In the genomic region with DNA sequence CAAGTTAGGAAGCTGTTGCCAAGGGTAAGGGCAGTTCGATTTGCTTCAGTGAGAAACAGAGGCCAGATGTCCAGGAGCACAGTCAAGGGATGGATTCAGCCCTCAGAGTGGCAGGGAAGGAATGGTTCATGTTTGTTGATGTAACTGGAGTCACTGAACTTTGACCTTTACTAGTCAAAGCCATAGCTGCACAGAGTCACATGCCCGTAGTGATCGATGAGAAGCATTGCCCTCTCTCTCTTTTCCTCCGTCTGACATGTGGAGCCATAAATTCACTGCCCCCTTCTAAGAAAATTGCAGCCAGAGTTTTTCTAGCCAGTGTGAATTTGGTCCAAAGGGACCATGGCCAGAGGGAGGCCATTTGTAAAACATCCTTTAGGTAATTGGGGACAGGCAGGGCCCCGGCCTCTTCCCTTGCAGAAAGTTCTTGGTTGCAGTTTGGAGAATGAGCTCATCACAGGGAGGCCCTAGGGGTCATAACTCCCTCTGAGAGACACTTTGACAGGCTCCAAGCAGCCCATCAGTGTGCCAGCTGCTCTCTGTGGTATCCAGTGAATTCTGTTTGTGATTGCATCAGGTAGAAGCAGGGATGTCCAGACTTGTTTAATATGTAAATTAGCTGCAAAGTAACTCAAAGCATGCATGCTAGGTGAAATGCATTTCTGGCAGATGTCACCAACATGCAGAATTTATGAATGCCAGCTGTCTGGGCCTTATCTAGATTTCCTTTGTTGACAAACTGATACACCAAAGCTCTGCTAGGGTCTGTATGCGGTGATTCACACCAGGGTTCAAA, we compare ENCODE assay signal across 15 cellular contexts.
DNase-seq lines count a peak whose midpoint lies in the region; FAIRE-seq and TF ChIP-seq lines count a peak whose summit lies in the region.
"Had no signal": no experiment of that assay in that cellular context is flagged by ENCODE, and none has a peak within 500 bp of the region (broad histone marks: within the 10 kb centered on the region; RNA-seq: fewer than 3 reads in every experiment).

No MANE protein-coding gene starts in this region.

- H3K9ac ChIP-seq in smooth muscle cell (ENCODE audit: low read depth) = no peak overlapping the region
- no peak overlapping the region for H3K9ac ChIP-seq in kidney (ENCODE audit: low read length in 2 of 2)
- H3K9ac ChIP-seq: BLaER1 treated with 17β-estradiol and CSF1 and Interleukin-3, amounts not matched to agents 10 nM and 100 nM had no signal

- H3K36me3 ChIP-seq in smooth muscle cell (ENCODE audit: low read depth) = no peaks in the 10 kb centered on the region
- H3K36me3 ChIP-seq in Peyer's patch = no peaks in the 10 kb centered on the region
- H3K36me3 ChIP-seq in kidney (ENCODE audit: control insufficient read depth in 1 of 2, insufficient read depth in 2 of 2, low read length in 2 of 2) = no peaks in the 10 kb centered on the region
- H3K36me3 ChIP-seq: BLaER1 treated with 17β-estradiol and CSF1 and Interleukin-3, amounts not matched to agents 10 nM and 100 nM had no signal

- H3K27me3 Mint-ChIP-seq in glutamatergic neuron (ENCODE audit: unreplicated experiment) = peaks cover 3% of the 10 kb centered on the region
- H3K27me3 Mint-ChIP-seq: central memory CD8-positive, alpha-beta T cell; effector memory CD8-positive, alpha-beta T cell had no signal

- no peaks in the 10 kb centered on the region for H3K79me2 ChIP-seq in smooth muscle cell (ENCODE audit: low read depth)

- H3K9me3 Mint-ChIP-seq in glutamatergic neuron (ENCODE audit: unreplicated experiment) = peaks cover 7% of the 10 kb centered on the region
- H3K9me3 Mint-ChIP-seq: activated T-cell treated with anti-CD3 and anti-CD28 coated beads, Interleukin-2, amount 50 U/mL, for 4 hours had no signal

- peak overlapping the region; percentile 56 for H3K4me3 Mint-ChIP-seq in glutamatergic neuron (ENCODE audit: unreplicated experiment)
- H3K4me3 Mint-ChIP-seq: activated T-cell treated with anti-CD3 and anti-CD28 coated beads, Interleukin-2, amount 50 U/mL, for 4 hours; central memory CD8-positive, alpha-beta T cell; effector memory CD8-positive, alpha-beta T cell; natural killer cell had no signal

- H4K20me1 ChIP-seq in smooth muscle cell (ENCODE audit: low read depth) = no peaks in the 10 kb centered on the region
- H4K20me1 ChIP-seq: BLaER1 treated with 17β-estradiol and CSF1 and Interleukin-3, amounts not matched to agents 10 nM and 100 nM had no signal

- WGBS in smooth muscle cell (ENCODE audit: low lambda C conversion rate) = 66% methylated on average over 6 of the region's 6 CpGs

- intact Hi-C loops in kidney (cut with DNase I) = no loop called here

- H3K4me1 Mint-ChIP-seq in glutamatergic neuron (ENCODE audit: low read depth, unreplicated experiment) = peaks cover 32% of the 10 kb centered on the region
- H3K4me1 Mint-ChIP-seq: central memory CD8-positive, alpha-beta T cell; natural killer cell had no signal

- peak overlapping the region; percentile 92 for H3K27ac Mint-ChIP-seq in glutamatergic neuron (ENCODE audit: unreplicated experiment)
- H3K27ac Mint-ChIP-seq: effector memory CD8-positive, alpha-beta T cell; natural killer cell had no signal

- peaks cover 5% of the 10 kb centered on the region for H3K36me3 Mint-ChIP-seq in glutamatergic neuron (ENCODE audit: unreplicated experiment)
- H3K36me3 Mint-ChIP-seq: natural killer cell had no signal

- no peak for TF ChIP-seq POLR2A in Peyer's patch (IDR thresholded peaks at IDR 0.05)

- H3F3A ChIP-seq in smooth muscle cell (ENCODE audit: low read depth) = peaks cover under 1% of the 10 kb centered on the region

- TF ChIP-seq CTCF in glutamatergic neuron (IDR thresholded peaks at IDR 0.05; ENCODE audit: partially characterized antibody, unreplicated experiment) (no peak), smooth muscle cell (IDR thresholded peaks at IDR 0.05; ENCODE audit: borderline replicate concordance, insufficient read depth, poor library complexity, severe bottlenecking) (no peak), Peyer's patch (IDR thresholded peaks at IDR 0.05) (no peak), kidney (IDR thresholded peaks at IDR 0.05; ENCODE audit: borderline replicate concordance, extremely low read depth, insufficient read depth) (no peak)

- H3K4me3 ChIP-seq in smooth muscle cell (no peak overlapping the region), Peyer's patch (no peak overlapping the region), kidney (ENCODE audit: low read length in 2 of 2) (no peak overlapping the region)
- H3K4me3 ChIP-seq: BLaER1 treated with 17β-estradiol and CSF1 and Interleukin-3, amounts not matched to agents 10 nM and 100 nM had no signal

- DNase-seq in NCI-H146 treated with DMSO at 0.1 percent for 48 hours (lab: John Stamatoyannopoulos, UW; ENCODE audit: unreplicated experiment) = peak; percentile 12
- peak; percentile 56 to 70 for DNase-seq in NCI-H526 (lab: John Stamatoyannopoulos, UW)
- DNase-seq in glutamatergic neuron = peak; percentile 38
- DNase-seq in smooth muscle cell (lab: John Stamatoyannopoulos, UW; ENCODE audit: unreplicated experiment) = no peak
- no peak for DNase-seq in stimulated activated naive CD4-positive, alpha-beta T cell treated with Interleukin-2 at 50 U/mL for 16 hours (lab: John Stamatoyannopoulos, UW)
- DNase-seq in Peyer's patch = no peak
- no peak for DNase-seq in kidney
- DNase-seq: activated CD4-positive, alpha-beta T cell treated with anti-CD3 and anti-CD28 coated beads, Interleukin-2, amount 50 U/mL, for 48 hours; activated T-cell treated with anti-CD3 and anti-CD28 coated beads, Interleukin-2, amount 50 U/mL, for 4 hours; effector memory CD8-positive, alpha-beta T cell; natural killer cell; NCI-H2081 had no signal

- H3K27me3 ChIP-seq in smooth muscle cell (ENCODE audit: low read depth) = no peaks in the 10 kb centered on the region
- no peaks in the 10 kb centered on the region for H3K27me3 ChIP-seq in Peyer's patch
- H3K27me3 ChIP-seq: BLaER1 treated with 17β-estradiol and CSF1 and Interleukin-3, amounts not matched to agents 10 nM and 100 nM had no signal

- H3K4me2 ChIP-seq in smooth muscle cell = peak overlapping the region; percentile 6
- H3K4me2 ChIP-seq: BLaER1 treated with 17β-estradiol and CSF1 and Interleukin-3, amounts not matched to agents 10 nM and 100 nM had no signal

- H3K9me3 ChIP-seq in smooth muscle cell (replicated peaks; ENCODE audit: low read depth) (no peaks in the 10 kb centered on the region), Peyer's patch (no peaks in the 10 kb centered on the region), kidney (ENCODE audit: control insufficient read depth in 1 of 2, low read length in 2 of 2) (no peaks in the 10 kb centered on the region)
- H3K9me3 ChIP-seq: BLaER1 treated with 17β-estradiol and CSF1 and Interleukin-3, amounts not matched to agents 10 nM and 100 nM had no signal

- H3K4me1 ChIP-seq in smooth muscle cell (ENCODE audit: low read depth) (peaks cover 15% of the 10 kb centered on the region), Peyer's patch (no peaks in the 10 kb centered on the region), kidney (ENCODE audit: control insufficient read depth in 1 of 2, insufficient read depth in 1 of 2, low read depth in 1 of 2, low read length in 2 of 2) (peaks cover 0 to 2% of the 10 kb centered on the region in 2 donors)
- H3K4me1 ChIP-seq: BLaER1 treated with 17β-estradiol and CSF1 and Interleukin-3, amounts not matched to agents 10 nM and 100 nM had no signal

- H3K27ac ChIP-seq in smooth muscle cell (ENCODE audit: low read depth) (peak overlapping the region; percentile 60), Peyer's patch (no peak overlapping the region), kidney (ENCODE audit: low read depth in 2 of 2, low read length in 2 of 2) (no peak overlapping the region)
- H3K27ac ChIP-seq: BLaER1 treated with 17β-estradiol and CSF1 and Interleukin-3, amounts not matched to agents 10 nM and 100 nM had no signal

- no peak overlapping the region for H2AFZ ChIP-seq in smooth muscle cell (ENCODE audit: low read depth)

- no peak for FAIRE-seq in kidney (lab: Jason Lieb, UNC)
- FAIRE-seq: H1 had no signal

Comparison
In these comparisons a context has a peak if more than half of its experiments do, and no peak if none do; other contexts are left out.
1. DNase-seq: peak in NCI-H146 treated with DMSO at 0.1 percent for 48 hours (single experiment), NCI-H526 (2 of 2) and glutamatergic neuron (single experiment); none in smooth muscle cell (single experiment), stimulated activated naive CD4-positive, alpha-beta T cell treated with Interleukin-2 at 50 U/mL for 16 hours (single experiment), Peyer's patch (0 of 3) and kidney (single experiment).